ENCODE assay signal across 8 cellular contexts in genomic region chr17:82450357-82451106, GRCh38. TPM values are rescaled to one million over a fixed set of nuclear protein-coding genes. Genes with fewer than 3 reads are reported as not detected.
DNase-seq lines count a peak whose midpoint lies in the region; ATAC-seq, FAIRE-seq and TF ChIP-seq lines count a peak whose summit lies in the region.

Gene CYBC1 (minus strand): TSS chr17:82450752. CDS start chr17:82449254, 1,498 bp downstream.

- H3K36me3 ChIP-seq in BE2C (no peaks in the 10 kb centered on the region; the same call in 1 of the 2 replicates), HepG2 (replicated peaks in 1 of 2; ENCODE audit: control insufficient read depth in 1 of 2, insufficient read depth in 2 of 2, low read length in 2 of 2) (no peaks in the 10 kb centered on the region)

- TF ChIP-seq CTCF in BE2C (IDR thresholded peaks at IDR 0.05; ENCODE audit: low read depth, low read length) (no peak), HepG2 (CRISPR knock-in tag; IDR thresholded peaks at IDR 0.05) (no peak; the same call in 1 of the 2 replicates)

- H3K4me2 ChIP-seq in HepG2 (ENCODE audit: low read depth, low read length): peak within 1 kb of the TSS; percentile 82

- H3K9me3 ChIP-seq in BE2C: no peaks in the 10 kb centered on the region
- no peaks in the 10 kb centered on the region for H3K9me3 ChIP-seq in HepG2 (ENCODE audit: low read length)

- ATAC-seq in GM19328 (IDR thresholded peaks at IDR 0.05; ENCODE audit: unreplicated experiment) (peak; percentile 70), HG03565 (IDR thresholded peaks at IDR 0.05; ENCODE audit: unreplicated experiment) (peak; percentile 49), HepG2 (peak; percentile 89)

- H3K27me3 Mint-ChIP-seq in dendritic cell treated with granulocyte-macrophage colony-stimulating factor and Interleukin-4, amounts not matched to agents 40 ng/mL and 50 ng/mL, for 4 days: no peaks in the 10 kb centered on the region

- peaks cover 13% of the 10 kb centered on the region for H3K79me2 ChIP-seq in HepG2 (ENCODE audit: insufficient read depth, low read length)

- H3K4me1 ChIP-seq in BE2C (no peaks in the 10 kb centered on the region), HepG2 (ENCODE audit: insufficient read depth, low read length) (peaks cover 33% of the 10 kb centered on the region)

- intact Hi-C loops in dendritic cell treated with granulocyte-macrophage colony-stimulating factor and Interleukin-4, amounts not matched to agents 40 ng/mL and 50 ng/mL, for 4 days (cut with micrococcal nuclease): loop anchor here (1.0 to 5.0 kb wide), 2 partner anchors 8 to 33 kb away; partner anchors contain the start of genes HEXD, NARF and OGFOD3
- intact Hi-C loops in HepG2 (cut with micrococcal nuclease; ENCODE audit: unreplicated experiment): loop anchor here (1.0 kb wide), 1 partner anchor 8 kb away; the partner anchor contains the start of gene NARF

- no peaks in the 10 kb centered on the region for H3K27me3 ChIP-seq in BE2C
- no peaks in the 10 kb centered on the region for H3K27me3 ChIP-seq in HepG2 (ENCODE audit: control insufficient read depth in 1 of 2, insufficient read depth in 2 of 2, low read length in 2 of 2)

- H3K9me3 Mint-ChIP-seq in dendritic cell treated with granulocyte-macrophage colony-stimulating factor and Interleukin-4, amounts not matched to agents 40 ng/mL and 50 ng/mL, for 4 days: no peaks in the 10 kb centered on the region

- peak; percentile 94 for DNase-seq in BE2C
- peak; percentile 95 for DNase-seq in NCI-H82 (lab: John Stamatoyannopoulos, UW)
- peak; percentile 93 for DNase-seq in activated CD4-positive, alpha-beta T cell treated with anti-CD3 and anti-CD28 coated beads, Interleukin-2, amount 50 U/mL, for 4 hours
- peak; percentile 84 for DNase-seq in HepG2 (ENCODE audit: low spot score)
- peak; percentile 93 for DNase-seq in stimulated activated CD4-positive, alpha-beta T cell treated with anti-CD3 and anti-CD28 coated beads, Interleukin-2, amount 100 ng/mL, for 4 hours (ENCODE audit: low read depth)

- TF ChIP-seq EP300 in HepG2 (IDR thresholded peaks at IDR 0.05; ENCODE audit: low read depth in 2 of 2, low read length in 2 of 2) (no peak), HepG2 (CRISPR knock-in tag; IDR thresholded peaks at IDR 0.05; ENCODE audit: borderline replicate concordance) (no peak; the same call in 1 of the 2 replicates)

- peak; percentile 55; the same call in 1 of the 2 replicates for TF ChIP-seq RAD21 in HepG2 (CRISPR knock-in tag; IDR thresholded peaks at IDR 0.05)

- peak within 1 kb of the TSS; percentile 66 for H3K27ac ChIP-seq in HepG2 (ENCODE audit: extremely low read length, insufficient read depth, low read length)

- no peaks in the 10 kb centered on the region for H4K20me1 ChIP-seq in HepG2 (ENCODE audit: insufficient read depth, low read length)

- no TSS peak for BruUV-seq in HepG2 (replicated peaks; lab: Mats Ljungman, UMichigan)

- peak within 1 kb of the TSS; percentile 95 for H3K4me3 Mint-ChIP-seq in dendritic cell treated with granulocyte-macrophage colony-stimulating factor and Interleukin-4, amounts not matched to agents 40 ng/mL and 50 ng/mL, for 4 days

- WGBS in HepG2 (ENCODE audit: low lambda C conversion rate): 1% methylated on average over 55 of the region's 91 CpGs

- CTCF ChIA-PET in HepG2 (lab: Yijun Ruan, JAX; ENCODE audit: low intra/inter-chr PET ratio, low total read pairs): no interaction called here

- TF ChIP-seq POLR2A in HepG2 (IDR thresholded peaks at IDR 0.05; ENCODE audit: insufficient read depth in 1 of 2, low read depth in 2 of 2, low read length in 2 of 2): peak; percentile 78 to 93

- H3K4me3 ChIP-seq in BE2C (ENCODE audit: low read depth, low read length) (peak within 1 kb of the TSS; percentile 87), HepG2 (replicated peaks in 1 of 3; ENCODE audit: insufficient read depth in 1 of 3, low read depth in 2 of 3, low read length in 3 of 3) (peak within 1 kb of the TSS; percentile 73 to 98 (median 82))

- in situ Hi-C loops in HepG2 (cut with HindIII; ENCODE audit: extremely low pct_ligation_motif_present, low pct_unique_long_range_greater_than_20kb): no loop called here

- POLR2A ChIA-PET in HepG2 (lab: Yijun Ruan, JAX): no interaction called here

- H2AFZ ChIP-seq in HepG2 (ENCODE audit: low read length): peak within 1 kb of the TSS; percentile 89

- H3K4me1 Mint-ChIP-seq in dendritic cell treated with granulocyte-macrophage colony-stimulating factor and Interleukin-4, amounts not matched to agents 40 ng/mL and 50 ng/mL, for 4 days (ENCODE audit: low read depth): peaks cover 42% of the 10 kb centered on the region

- peaks cover 46% of the 10 kb centered on the region for H3K36me3 Mint-ChIP-seq in dendritic cell treated with granulocyte-macrophage colony-stimulating factor and Interleukin-4, amounts not matched to agents 40 ng/mL and 50 ng/mL, for 4 days (ENCODE audit: low read depth)

- H3K9ac ChIP-seq in HepG2 (ENCODE audit: insufficient read depth, low read depth, low read length): peak within 1 kb of the TSS; percentile 91

- H3K27ac Mint-ChIP-seq in dendritic cell treated with granulocyte-macrophage colony-stimulating factor and Interleukin-4, amounts not matched to agents 40 ng/mL and 50 ng/mL, for 4 days: peak within 1 kb of the TSS; percentile 94

- peak; percentile 62 for FAIRE-seq in HepG2 (lab: Jason Lieb, UNC)

TF ChIP-seq in HepG2, 621 proteins besides CTCF, POLR2A, EP300 and RAD21 (continues in another document):
- TF ChIP-seq, protein P1, sequence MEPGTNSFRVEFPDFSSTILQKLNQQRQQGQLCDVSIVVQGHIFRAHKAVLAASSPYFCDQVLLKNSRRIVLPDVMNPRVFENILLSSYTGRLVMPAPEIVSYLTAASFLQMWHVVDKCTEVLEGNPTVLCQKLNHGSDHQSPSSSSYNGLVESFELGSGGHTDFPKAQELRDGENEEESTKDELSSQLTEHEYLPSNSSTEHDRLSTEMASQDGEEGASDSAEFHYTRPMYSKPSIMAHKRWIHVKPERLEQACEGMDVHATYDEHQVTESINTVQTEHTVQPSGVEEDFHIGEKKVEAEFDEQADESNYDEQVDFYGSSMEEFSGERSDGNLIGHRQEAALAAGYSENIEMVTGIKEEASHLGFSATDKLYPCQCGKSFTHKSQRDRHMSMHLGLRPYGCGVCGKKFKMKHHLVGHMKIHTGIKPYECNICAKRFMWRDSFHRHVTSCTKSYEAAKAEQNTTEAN (CRISPR knock-in tag; conservative IDR thresholded peaks at IDR 0.05): peak; percentile 68
- TF ChIP-seq SMARCC2 (IDR thresholded peaks at IDR 0.05) (no peak), MXI1 (IDR thresholded peaks at IDR 0.05; ENCODE audit: borderline replicate concordance, low read depth, low read length) (peak; percentile 81; the same call in 1 of the 3 replicates), RXRB (CRISPR knock-in tag; IDR thresholded peaks at IDR 0.05; ENCODE audit: borderline replicate concordance) (peak; percentile 40), ZNF558 (CRISPR knock-in tag; IDR thresholded peaks at IDR 0.05; ENCODE audit: borderline replicate concordance) (peak; percentile 70; the same call in 1 of the 2 replicates), ZNF781 (CRISPR knock-in tag; IDR thresholded peaks at IDR 0.05; ENCODE audit: borderline replicate concordance, not compliant biosample characterization) (no peak), YEATS2 (CRISPR knock-in tag; IDR thresholded peaks at IDR 0.05; ENCODE audit: borderline replicate concordance) (peak; percentile 73; the same call in 1 of the 2 replicates), RBFOX2 (IDR thresholded peaks at IDR 0.05; ENCODE audit: low read depth, low read length) (peak; percentile 97), FOXC1 (CRISPR knock-in tag; IDR thresholded peaks at IDR 0.05; ENCODE audit: borderline replicate concordance) (peak; percentile 97), AGO1 (IDR thresholded peaks at IDR 0.05; ENCODE audit: low read depth, low read length, poor library complexity, severe bottlenecking) (no peak), SNAI1 (CRISPR knock-in tag; IDR thresholded peaks at IDR 0.05; ENCODE audit: borderline replicate concordance) (no peak), ZNF33A (CRISPR knock-in tag; IDR thresholded peaks at IDR 0.05; ENCODE audit: borderline replicate concordance) (no peak), ZNF251 (CRISPR knock-in tag; IDR thresholded peaks at IDR 0.05) (no peak), ATM (IDR thresholded peaks at IDR 0.05; ENCODE audit: borderline replicate concordance) (no peak), HIVEP1 (CRISPR knock-in tag; IDR thresholded peaks at IDR 0.05) (no peak)

RNA-seq across cellular contexts. Expression of gene CYBC1, which starts in this region (rescaled TPM):
- 78.1 TPM for polyA plus RNA-seq in BE2C (2012; ENCODE audit: insufficient read depth, insufficient read length, low read depth)
- total RNA-seq in HepG2 (2016; rRNA removed; fragmentation: Illumina TruSeq; extraction: Trizol): 27.1 and 43.4 TPM in 2 replicates
- 72.9 and 78.4 TPM in 2 replicates for total RNA-seq in HepG2 (2016; cell fraction: cytosol; rRNA removed; fragmentation: Illumina TruSeq; extraction: Trizol; ENCODE audit: low read depth)
- 23.7 and 43.2 TPM in 2 replicates for total RNA-seq in HepG2 (2016; cell fraction: insoluble cytoplasmic fraction; rRNA removed; fragmentation: Illumina TruSeq; extraction: Trizol)
- 74.7 and 83.2 TPM in 2 replicates for total RNA-seq in HepG2 (2016; cell fraction: membrane; rRNA removed; fragmentation: Illumina TruSeq; extraction: Trizol)
- 38.5 and 40.4 TPM in 2 replicates for total RNA-seq in HepG2 (2016; cell fraction: nucleus; rRNA removed; fragmentation: Illumina TruSeq; extraction: Trizol)
- polyA plus RNA-seq in HepG2 (2011; rRNA removed): 44.1 and 56.8 TPM in 2 replicates
- 43.1 and 61.0 TPM in 2 replicates for polyA plus RNA-seq in HepG2 (2011; cell fraction: cytosol; rRNA removed)
- 170 and 187 TPM in 2 replicates for polyA plus RNA-seq in HepG2 (2011; cell fraction: nucleus; rRNA removed)
- polyA plus RNA-seq in HepG2 (2012): 22.9 and 33.5 TPM in 2 replicates
- polyA plus RNA-seq in HepG2 (2016; cell fraction: cytosol; fragmentation: Illumina TruSeq; extraction: Trizol; ENCODE audit: low read depth): 7.9 and 8.6 TPM in 2 replicates
- 17.6 and 23.7 TPM in 2 replicates for polyA plus RNA-seq in HepG2 (2016; cell fraction: insoluble cytoplasmic fraction; fragmentation: Illumina TruSeq; extraction: Trizol; ENCODE audit: low read depth)
- 13.1 and 13.7 TPM in 2 replicates for polyA plus RNA-seq in HepG2 (2016; cell fraction: membrane; fragmentation: Illumina TruSeq; extraction: Trizol; ENCODE audit: low read depth)
- polyA plus RNA-seq in HepG2 (2016; cell fraction: nucleus; fragmentation: Illumina TruSeq; extraction: Trizol; ENCODE audit: insufficient read depth, low read depth): 99.7 and 100 TPM in 2 replicates
- polyA minus RNA-seq in HepG2 (2011; rRNA and poly(A)+ RNA removed; ENCODE audit: low replicate concordance): 44.8 and 70.0 TPM in 2 replicates
- 34.6 and 36.4 TPM in 2 replicates for polyA minus RNA-seq in HepG2 (2011; cell fraction: cytosol; rRNA and poly(A)+ RNA removed)
- polyA minus RNA-seq in HepG2 (2011; cell fraction: nucleus; rRNA and poly(A)+ RNA removed): 46.0 and 49.1 TPM in 2 replicates

Comparison
In these comparisons a context has a peak if more than half of its experiments do, and no peak if none do; other contexts are left out.
1. Peak in every context shown above with its lines: DNase-seq, ATAC-seq, H3K4me3 ChIP-seq and H3K27ac ChIP-seq.